ENCODE assay signal across 10 cellular contexts in the genomic region with DNA sequence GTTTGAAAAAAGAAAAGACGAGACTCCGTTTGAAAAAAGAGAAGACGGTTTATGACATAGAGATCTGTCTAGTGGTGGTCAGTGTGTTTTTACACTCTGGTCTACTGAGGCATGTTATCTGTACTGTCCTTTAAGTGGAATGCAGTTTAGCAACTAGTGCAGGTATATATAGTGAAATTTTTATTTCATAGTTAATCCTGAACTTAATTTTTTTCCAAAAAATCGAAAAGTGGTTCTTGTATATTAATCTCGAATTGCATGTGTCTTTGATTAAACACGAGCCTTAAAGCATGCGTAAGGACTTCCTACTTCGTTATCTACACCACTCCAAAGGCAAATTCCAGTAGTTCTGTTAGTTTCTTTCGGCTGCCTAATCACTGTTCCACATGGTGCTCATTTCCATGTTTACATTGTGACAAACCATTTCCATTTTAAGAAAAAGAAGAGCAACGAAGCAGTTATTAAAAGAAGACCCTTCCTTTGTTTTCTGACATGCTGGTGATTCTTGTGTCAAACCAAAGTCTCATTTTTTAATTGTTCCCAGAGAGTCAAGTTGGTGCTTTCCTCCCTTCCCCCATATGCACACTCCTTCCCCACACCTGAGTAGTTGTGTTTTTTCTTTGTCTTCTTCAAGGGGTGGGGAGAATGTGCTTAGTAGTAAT. TPM values are rescaled to one million over a fixed set of nuclear protein-coding genes. Genes with fewer than 3 reads are reported as not detected.
DNase-seq lines count a peak whose midpoint lies in the region; ATAC-seq and TF ChIP-seq lines count a peak whose summit lies in the region.
"Had no signal": no experiment of that assay in that cellular context is flagged by ENCODE, and none has a peak within 500 bp of the region (broad histone marks: within the 10 kb centered on the region; RNA-seq: fewer than 3 reads in every experiment).

No MANE protein-coding gene starts in this region.

- no peak for TF ChIP-seq CTCF in CD4-positive, alpha-beta T cell (IDR thresholded peaks at IDR 0.05)
- TF ChIP-seq CTCF in MCF 10A (IDR thresholded peaks at IDR 0.05; ENCODE audit: unreplicated experiment): no peak

- POLR2A ChIA-PET in CD4-positive, alpha-beta T cell (lab: Charles Lee): interaction anchor here (0.7 kb wide), 1 partner anchor 89 kb away, joined by 3 read pairs; no protein-coding TSS in a partner anchor
- POLR2A ChIA-PET in MCF 10A (lab: Yijun Ruan, JAX): interaction anchor here (1.6 to 1.8 kb wide), 2 partner anchors 13 to 61 kb away, joined by 6 to 15 read pairs; no protein-coding TSS in a partner anchor

- H3K27ac ChIP-seq in CD4-positive, alpha-beta T cell (ENCODE audit: low read depth, low read length): no peak overlapping the region
- H3K27ac ChIP-seq: SJSA1 had no signal

- no peak for DNase-seq in CD4-positive, alpha-beta T cell
- DNase-seq in MCF 10A (ENCODE audit: unreplicated experiment): no peak
- DNase-seq in memory B cell (ENCODE audit: low spot score in 2 of 2): no peak
- no peak for DNase-seq in posterior cingulate gyrus
- DNase-seq: stimulated activated CD4-positive, alpha-beta T cell treated with anti-CD3 and anti-CD28 coated beads, Interleukin-4, amount 100 ng/mL, for 1 hour had no signal

- no peaks in the 10 kb centered on the region for H3K27me3 Mint-ChIP-seq in CD4-positive, alpha-beta T cell
- H3K27me3 Mint-ChIP-seq in IgD-negative memory B cell: no peaks in the 10 kb centered on the region
- no peaks in the 10 kb centered on the region for H3K27me3 Mint-ChIP-seq in MCF 10A (ENCODE audit: insufficient read depth, unreplicated experiment)
- no peaks in the 10 kb centered on the region for H3K27me3 Mint-ChIP-seq in memory B cell

- CTCF ChIA-PET in CD4-positive, alpha-beta T cell (lab: Charles Lee): interaction anchor here (1.6 kb wide), 1 partner anchor 48 kb away, joined by 5 read pairs; no protein-coding TSS in a partner anchor
- CTCF ChIA-PET in MCF 10A (lab: Yijun Ruan, JAX): interaction anchor here (0.6 to 1.2 kb wide), 2 partner anchors 68 to 247 kb away, joined by 3 read pairs; no protein-coding TSS in a partner anchor

- intact Hi-C loops in CD4-positive, alpha-beta T cell (cut with DNase I, micrococcal nuclease): no loop called here
- intact Hi-C loops in MCF 10A (cut with micrococcal nuclease): loop anchor here (2.0 kb wide), 2 partner anchors 47 to 61 kb away; no protein-coding TSS in a partner anchor
- intact Hi-C loops in posterior cingulate gyrus (cut with DNase I): no loop called here

- ATAC-seq in CD4-positive, alpha-beta T cell (ENCODE audit: poor library complexity): no peak
- ATAC-seq in memory B cell (ENCODE audit: low read depth) (no peak), GM21447 (IDR thresholded peaks at IDR 0.05; ENCODE audit: unreplicated experiment) (no peak), GM21619 (IDR thresholded peaks at IDR 0.05; ENCODE audit: unreplicated experiment) (no peak), GM18867 (IDR thresholded peaks at IDR 0.05; ENCODE audit: unreplicated experiment) (no peak)

- H3K27ac Mint-ChIP-seq in CD4-positive, alpha-beta T cell: peak overlapping the region; percentile 98
- H3K27ac Mint-ChIP-seq in IgD-negative memory B cell: peak overlapping the region in 1 of 3 donors; percentile 25
- peak overlapping the region; percentile 99 for H3K27ac Mint-ChIP-seq in MCF 10A (ENCODE audit: low read depth, unreplicated experiment)
- peak overlapping the region; percentile 98 for H3K27ac Mint-ChIP-seq in memory B cell

- no peaks in the 10 kb centered on the region for H3K9me3 Mint-ChIP-seq in CD4-positive, alpha-beta T cell
- H3K9me3 Mint-ChIP-seq in IgD-negative memory B cell (peaks cover 0 to 2% (median 0%) of the 10 kb centered on the region in 3 donors), MCF 10A (ENCODE audit: unreplicated experiment) (no peaks in the 10 kb centered on the region), memory B cell (no peaks in the 10 kb centered on the region)

- peaks cover 10% of the 10 kb centered on the region for H3K36me3 Mint-ChIP-seq in CD4-positive, alpha-beta T cell (ENCODE audit: low read depth)
- H3K36me3 Mint-ChIP-seq in IgD-negative memory B cell: peaks cover 4% of the 10 kb centered on the region
- H3K36me3 Mint-ChIP-seq in MCF 10A (ENCODE audit: insufficient read depth, unreplicated experiment): peaks cover 10% of the 10 kb centered on the region
- peaks cover 5% of the 10 kb centered on the region for H3K36me3 Mint-ChIP-seq in memory B cell

- H3K27me3 ChIP-seq in CD4-positive, alpha-beta T cell (ENCODE audit: control insufficient read depth, insufficient read depth, low read length): no peaks in the 10 kb centered on the region
- H3K27me3 ChIP-seq: SJSA1 had no signal

- peak overlapping the region; percentile 81 for H3K4me3 Mint-ChIP-seq in CD4-positive, alpha-beta T cell
- H3K4me3 Mint-ChIP-seq in IgD-negative memory B cell (peak overlapping the region; percentile 53 to 98 (median 94)), MCF 10A (ENCODE audit: unreplicated experiment) (peak overlapping the region; percentile 91), memory B cell (no peak overlapping the region)

- no TSS peak for BruUV-seq in MCF 10A (replicated peaks; lab: Mats Ljungman, UMichigan)

- H3K4me1 Mint-ChIP-seq in CD4-positive, alpha-beta T cell (ENCODE audit: low read depth): peaks cover 61% of the 10 kb centered on the region
- H3K4me1 Mint-ChIP-seq in IgD-negative memory B cell (peaks cover 19 to 36% (median 35%) of the 10 kb centered on the region in 3 donors), MCF 10A (ENCODE audit: insufficient read depth, unreplicated experiment) (peaks cover 12% of the 10 kb centered on the region), memory B cell (peaks cover 35% of the 10 kb centered on the region)

- H3K9me3 ChIP-seq in CD4-positive, alpha-beta T cell (ENCODE audit: control insufficient read depth, low read length): no peaks in the 10 kb centered on the region
- H3K9me3 ChIP-seq: SJSA1 had no signal

RNA-seq across cellular contexts. Expression of a gene that starts 2.3 kb away (rescaled TPM):
- total RNA-seq in CD4-positive, alpha-beta T cell: 10 to 100 TPM; 46.6 to 48.5 TPM
- polyA plus RNA-seq in IgD-negative memory B cell: 21.0 TPM
- 33.1 and 37.4 TPM in 2 replicates for total RNA-seq in MCF 10A (2022)
